Comparison of ENCODE assay signal across 1 cellular context in the genomic region with DNA sequence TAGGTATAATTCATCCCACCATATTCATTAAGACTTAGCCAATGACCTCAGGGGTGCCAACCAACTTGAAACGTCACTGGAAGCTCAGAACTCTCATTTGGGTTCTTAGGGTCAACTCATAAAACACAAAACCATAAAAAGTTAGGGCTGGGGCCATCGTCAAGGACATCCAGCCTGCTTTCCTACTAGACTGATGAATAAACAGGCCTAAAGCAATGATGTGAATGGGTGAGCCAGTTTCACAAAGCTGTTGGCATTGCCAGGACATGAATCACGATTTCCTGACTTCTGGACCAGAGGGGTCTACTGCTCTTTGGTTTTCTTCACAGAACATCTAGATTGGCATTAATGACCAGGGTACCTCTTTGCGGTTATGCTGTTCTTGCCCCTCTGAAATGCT.
TF ChIP-seq lines count a peak whose summit lies in the region.

No MANE protein-coding gene starts in this region.

TF ChIP-seq in IMR-90, 13 proteins besides CTCF, POLR2A, EP300 and RAD21:
- no peak for TF ChIP-seq CHD1 (IDR thresholded peaks at IDR 0.05; ENCODE audit: low read depth, low read length)
- TF ChIP-seq MAFK (IDR thresholded peaks at IDR 0.05; ENCODE audit: low read depth, low read length): no peak
- TF ChIP-seq MAZ (IDR thresholded peaks at IDR 0.05; ENCODE audit: borderline replicate concordance, low read depth, low read length): no peak
